2 cellular contexts compared by ENCODE assay signal in genomic region chr18:13775058-13775457, GRCh38.
TF ChIP-seq lines count a peak whose summit lies in the region.

No MANE protein-coding gene starts in this region.

TF ChIP-seq in GM23338, 12 proteins besides CTCF, POLR2A, EP300 and RAD21:
- TF ChIP-seq NANOG (IDR thresholded peaks at IDR 0.05; ENCODE audit: borderline replicate concordance), result no peak

TF ChIP-seq in H1, 55 proteins besides CTCF, POLR2A, EP300 and RAD21:
- TF ChIP-seq POLR2AphosphoS5 (IDR thresholded peaks at IDR 0.05; ENCODE audit: low read depth, low read length) (no peak), TBP (IDR thresholded peaks at IDR 0.05; ENCODE audit: low read depth, low read length) (no peak), TAF1 (IDR thresholded peaks at IDR 0.05; ENCODE audit: low read depth, low read length) (no peak), POU5F1 (IDR thresholded peaks at IDR 0.05; ENCODE audit: low read depth, low read length) (no peak), EGR1 (IDR thresholded peaks at IDR 0.05; ENCODE audit: borderline replicate concordance, low read depth, low read length) (no peak)
TF ChIP-seq in H1: peak in this region for 0.
